ENCODE assay signal across 1 cellular context in genomic region chr10:75733135-75733890, GRCh38.
TF ChIP-seq lines count a peak whose summit lies in the region.

No MANE protein-coding gene starts in this region.

TF ChIP-seq in HepG2, 621 proteins besides CTCF, POLR2A, EP300 and RAD21 (continued from another document and continues in another):
- TF ChIP-seq, protein P1, sequence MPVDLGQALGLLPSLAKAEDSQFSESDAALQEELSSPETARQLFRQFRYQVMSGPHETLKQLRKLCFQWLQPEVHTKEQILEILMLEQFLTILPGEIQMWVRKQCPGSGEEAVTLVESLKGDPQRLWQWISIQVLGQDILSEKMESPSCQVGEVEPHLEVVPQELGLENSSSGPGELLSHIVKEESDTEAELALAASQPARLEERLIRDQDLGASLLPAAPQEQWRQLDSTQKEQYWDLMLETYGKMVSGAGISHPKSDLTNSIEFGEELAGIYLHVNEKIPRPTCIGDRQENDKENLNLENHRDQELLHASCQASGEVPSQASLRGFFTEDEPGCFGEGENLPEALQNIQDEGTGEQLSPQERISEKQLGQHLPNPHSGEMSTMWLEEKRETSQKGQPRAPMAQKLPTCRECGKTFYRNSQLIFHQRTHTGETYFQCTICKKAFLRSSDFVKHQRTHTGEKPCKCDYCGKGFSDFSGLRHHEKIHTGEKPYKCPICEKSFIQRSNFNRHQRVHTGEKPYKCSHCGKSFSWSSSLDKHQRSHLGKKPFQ (CRISPR knock-in tag; IDR thresholded peaks at IDR 0.05; ENCODE audit: insufficient replicate concordance): peak; percentile 52
- TF ChIP-seq KAT7 (CRISPR knock-in tag; IDR thresholded peaks at IDR 0.05; ENCODE audit: borderline replicate concordance): peak; percentile 91
- TF ChIP-seq GATAD2A (CRISPR knock-in tag; IDR thresholded peaks at IDR 0.05): peak; percentile 99
- TF ChIP-seq, protein P2, sequence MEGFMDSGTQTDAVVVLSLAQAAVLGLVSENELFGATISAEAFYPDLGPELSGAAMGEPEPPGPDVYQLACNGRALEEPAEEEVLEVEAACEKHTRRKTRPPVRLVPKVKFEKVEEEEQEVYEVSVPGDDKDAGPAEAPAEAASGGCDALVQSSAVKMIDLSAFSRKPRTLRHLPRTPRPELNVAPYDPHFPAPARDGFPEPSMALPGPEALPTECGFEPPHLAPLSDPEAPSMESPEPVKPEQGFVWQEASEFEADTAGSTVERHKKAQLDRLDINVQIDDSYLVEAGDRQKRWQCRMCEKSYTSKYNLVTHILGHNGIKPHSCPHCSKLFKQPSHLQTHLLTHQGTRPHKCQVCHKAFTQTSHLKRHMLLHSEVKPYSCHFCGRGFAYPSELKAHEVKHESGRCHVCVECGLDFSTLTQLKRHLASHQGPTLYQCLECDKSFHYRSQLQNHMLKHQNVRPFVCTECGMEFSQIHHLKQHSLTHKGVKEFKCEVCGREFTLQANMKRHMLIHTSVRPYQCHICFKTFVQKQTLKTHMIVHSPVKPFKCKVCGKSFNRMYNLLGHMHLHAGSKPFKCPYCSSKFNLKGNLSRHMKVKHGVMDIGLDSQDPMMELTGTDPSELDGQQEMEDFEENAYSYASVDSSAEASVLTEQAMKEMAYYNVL (CRISPR knock-in tag; IDR thresholded peaks at IDR 0.05; ENCODE audit: borderline replicate concordance): peak; percentile 96
- TF ChIP-seq ZNF343 (CRISPR knock-in tag; IDR thresholded peaks at IDR 0.05): peak; percentile 52; the same call in 1 of the 2 replicates
- TF ChIP-seq ARHGAP35 (CRISPR knock-in tag; IDR thresholded peaks at IDR 0.05; ENCODE audit: borderline replicate concordance): no peak
- TF ChIP-seq SOX6 (IDR thresholded peaks at IDR 0.05): no peak
- peak; percentile 96 for TF ChIP-seq SOX6 (CRISPR knock-in tag; IDR thresholded peaks at IDR 0.05)
- TF ChIP-seq ZNF10 (CRISPR knock-in tag; IDR thresholded peaks at IDR 0.05; ENCODE audit: borderline replicate concordance, low read depth): no peak
- peak; percentile 94 for TF ChIP-seq ZKSCAN8 (CRISPR knock-in tag; IDR thresholded peaks at IDR 0.05; ENCODE audit: borderline replicate concordance)
- peak; percentile 97 for TF ChIP-seq POGZ (CRISPR knock-in tag; IDR thresholded peaks at IDR 0.05)
- no peak for TF ChIP-seq AGO1 (IDR thresholded peaks at IDR 0.05; ENCODE audit: low read depth, low read length, poor library complexity, severe bottlenecking)
- TF ChIP-seq, protein P3, sequence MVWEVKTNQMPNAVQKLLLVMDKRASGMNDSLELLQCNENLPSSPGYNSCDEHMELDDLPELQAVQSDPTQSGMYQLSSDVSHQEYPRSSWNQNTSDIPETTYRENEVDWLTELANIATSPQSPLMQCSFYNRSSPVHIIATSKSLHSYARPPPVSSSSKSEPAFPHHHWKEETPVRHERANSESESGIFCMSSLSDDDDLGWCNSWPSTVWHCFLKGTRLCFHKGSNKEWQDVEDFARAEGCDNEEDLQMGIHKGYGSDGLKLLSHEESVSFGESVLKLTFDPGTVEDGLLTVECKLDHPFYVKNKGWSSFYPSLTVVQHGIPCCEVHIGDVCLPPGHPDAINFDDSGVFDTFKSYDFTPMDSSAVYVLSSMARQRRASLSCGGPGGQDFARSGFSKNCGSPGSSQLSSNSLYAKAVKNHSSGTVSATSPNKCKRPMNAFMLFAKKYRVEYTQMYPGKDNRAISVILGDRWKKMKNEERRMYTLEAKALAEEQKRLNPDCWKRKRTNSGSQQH (CRISPR knock-in tag; IDR thresholded peaks at IDR 0.05; ENCODE audit: low read depth): no peak
- TF ChIP-seq, protein P4, sequence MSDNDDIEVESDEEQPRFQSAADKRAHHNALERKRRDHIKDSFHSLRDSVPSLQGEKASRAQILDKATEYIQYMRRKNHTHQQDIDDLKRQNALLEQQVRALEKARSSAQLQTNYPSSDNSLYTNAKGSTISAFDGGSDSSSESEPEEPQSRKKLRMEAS (IDR thresholded peaks at IDR 0.05): peak; percentile 68
- peak; percentile 97 for TF ChIP-seq GATA4 (IDR thresholded peaks at IDR 0.05; ENCODE audit: borderline replicate concordance, low read depth)
- TF ChIP-seq KDM6A (CRISPR knock-in tag; IDR thresholded peaks at IDR 0.05; ENCODE audit: low read depth): peak; percentile 92
- TF ChIP-seq ZNF792 (CRISPR knock-in tag; IDR thresholded peaks at IDR 0.05): peak; percentile 85
- no peak for TF ChIP-seq ZNF333 (CRISPR knock-in tag; IDR thresholded peaks at IDR 0.05; ENCODE audit: borderline replicate concordance)
- TF ChIP-seq, protein P5, sequence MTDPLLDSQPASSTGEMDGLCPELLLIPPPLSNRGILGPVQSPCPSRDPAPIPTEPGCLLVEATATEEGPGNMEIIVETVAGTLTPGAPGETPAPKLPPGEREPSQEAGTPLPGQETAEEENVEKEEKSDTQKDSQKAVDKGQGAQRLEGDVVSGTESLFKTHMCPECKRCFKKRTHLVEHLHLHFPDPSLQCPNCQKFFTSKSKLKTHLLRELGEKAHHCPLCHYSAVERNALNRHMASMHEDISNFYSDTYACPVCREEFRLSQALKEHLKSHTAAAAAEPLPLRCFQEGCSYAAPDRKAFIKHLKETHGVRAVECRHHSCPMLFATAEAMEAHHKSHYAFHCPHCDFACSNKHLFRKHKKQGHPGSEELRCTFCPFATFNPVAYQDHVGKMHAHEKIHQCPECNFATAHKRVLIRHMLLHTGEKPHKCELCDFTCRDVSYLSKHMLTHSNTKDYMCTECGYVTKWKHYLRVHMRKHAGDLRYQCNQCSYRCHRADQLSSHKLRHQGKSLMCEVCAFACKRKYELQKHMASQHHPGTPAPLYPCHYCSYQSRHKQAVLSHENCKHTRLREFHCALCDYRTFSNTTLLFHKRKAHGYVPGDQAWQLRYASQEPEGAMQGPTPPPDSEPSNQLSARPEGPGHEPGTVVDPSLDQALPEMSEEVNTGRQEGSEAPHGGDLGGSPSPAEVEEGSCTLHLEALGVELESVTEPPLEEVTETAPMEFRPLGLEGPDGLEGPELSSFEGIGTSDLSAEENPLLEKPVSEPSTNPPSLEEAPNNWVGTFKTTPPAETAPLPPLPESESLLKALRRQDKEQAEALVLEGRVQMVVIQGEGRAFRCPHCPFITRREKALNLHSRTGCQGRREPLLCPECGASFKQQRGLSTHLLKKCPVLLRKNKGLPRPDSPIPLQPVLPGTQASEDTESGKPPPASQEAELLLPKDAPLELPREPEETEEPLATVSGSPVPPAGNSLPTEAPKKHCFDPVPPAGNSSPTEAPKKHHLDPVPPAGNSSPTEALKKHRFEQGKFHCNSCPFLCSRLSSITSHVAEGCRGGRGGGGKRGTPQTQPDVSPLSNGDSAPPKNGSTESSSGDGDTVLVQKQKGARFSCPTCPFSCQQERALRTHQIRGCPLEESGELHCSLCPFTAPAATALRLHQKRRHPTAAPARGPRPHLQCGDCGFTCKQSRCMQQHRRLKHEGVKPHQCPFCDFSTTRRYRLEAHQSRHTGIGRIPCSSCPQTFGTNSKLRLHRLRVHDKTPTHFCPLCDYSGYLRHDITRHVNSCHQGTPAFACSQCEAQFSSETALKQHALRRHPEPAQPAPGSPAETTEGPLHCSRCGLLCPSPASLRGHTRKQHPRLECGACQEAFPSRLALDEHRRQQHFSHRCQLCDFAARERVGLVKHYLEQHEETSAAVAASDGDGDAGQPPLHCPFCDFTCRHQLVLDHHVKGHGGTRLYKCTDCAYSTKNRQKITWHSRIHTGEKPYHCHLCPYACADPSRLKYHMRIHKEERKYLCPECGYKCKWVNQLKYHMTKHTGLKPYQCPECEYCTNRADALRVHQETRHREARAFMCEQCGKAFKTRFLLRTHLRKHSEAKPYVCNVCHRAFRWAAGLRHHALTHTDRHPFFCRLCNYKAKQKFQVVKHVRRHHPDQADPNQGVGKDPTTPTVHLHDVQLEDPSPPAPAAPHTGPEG (CRISPR knock-in tag; IDR thresholded peaks at IDR 0.05): no peak
- no peak for TF ChIP-seq ZNF253 (CRISPR knock-in tag; IDR thresholded peaks at IDR 0.05; ENCODE audit: borderline replicate concordance)
- peak; percentile 70; the same call in 1 of the 2 replicates for TF ChIP-seq ZNF441 (CRISPR knock-in tag; IDR thresholded peaks at IDR 0.05; ENCODE audit: borderline replicate concordance)
- peak; percentile 80 for TF ChIP-seq GFI1 (CRISPR knock-in tag; IDR thresholded peaks at IDR 0.05; ENCODE audit: borderline replicate concordance)
- 0 out of 2 replicates have a peak, but pooled peaks have one; percentile 20 for TF ChIP-seq NCOA1 (CRISPR knock-in tag; IDR thresholded peaks at IDR 0.05)
- no peak for TF ChIP-seq SP2 (CRISPR knock-in tag; IDR thresholded peaks at IDR 0.05)
- TF ChIP-seq ZHX2 (IDR thresholded peaks at IDR 0.05; ENCODE audit: low read depth): no peak
- no peak for TF ChIP-seq ZHX2 (CRISPR knock-in tag; IDR thresholded peaks at IDR 0.05; ENCODE audit: borderline replicate concordance)
- peak; percentile 84 for TF ChIP-seq TBX2 (CRISPR knock-in tag; IDR thresholded peaks at IDR 0.05; ENCODE audit: borderline replicate concordance)
- no peak for TF ChIP-seq TEF (CRISPR knock-in tag; IDR thresholded peaks at IDR 0.05)
- no peak for TF ChIP-seq ZNF552 (CRISPR knock-in tag; IDR thresholded peaks at IDR 0.05; ENCODE audit: borderline replicate concordance)
- TF ChIP-seq MAFF (IDR thresholded peaks at IDR 0.05; ENCODE audit: low read depth, low read length): no peak
- TF ChIP-seq TCF12 (IDR thresholded peaks at IDR 0.05): no peak
- peak; percentile 91; the same call in 1 of the 2 replicates for TF ChIP-seq TCF12 (CRISPR knock-in tag; IDR thresholded peaks at IDR 0.05)
- TF ChIP-seq HNRNPLL (IDR thresholded peaks at IDR 0.05; ENCODE audit: low read depth, low read length, poor library complexity, severe bottlenecking): no peak
- TF ChIP-seq HOXA5 (CRISPR knock-in tag; IDR thresholded peaks at IDR 0.05): peak; percentile 99
- TF ChIP-seq ASH2L (IDR thresholded peaks at IDR 0.05; ENCODE audit: insufficient read length, low read depth, low read length): peak; percentile 65
- TF ChIP-seq TRIM24 (CRISPR knock-in tag; IDR thresholded peaks at IDR 0.05): 0 out of 2 replicates have a peak, but pooled peaks have one; percentile 32
- peak; percentile 41; the same call in 1 of the 2 replicates for TF ChIP-seq FOSL1 (CRISPR knock-in tag; IDR thresholded peaks at IDR 0.05; ENCODE audit: borderline replicate concordance)
- TF ChIP-seq CCAR2 (optimal IDR thresholded peaks at IDR 0.05; ENCODE audit: low read depth, low read length): no peak
- TF ChIP-seq SKI (IDR thresholded peaks at IDR 0.05; ENCODE audit: partially characterized antibody): peak; percentile 92
- TF ChIP-seq CEBPG (CRISPR knock-in tag; IDR thresholded peaks at IDR 0.05): peak; percentile 71
- TF ChIP-seq ZBTB43 (CRISPR knock-in tag; conservative IDR thresholded peaks at IDR 0.05): 0 out of 2 replicates have a peak, but pooled peaks have one; percentile 46
- peak in 1 of 2 experiments; percentile 79; a peak in 2 of 4 replicates for TF ChIP-seq KLF16 (CRISPR knock-in tag; IDR thresholded peaks at IDR 0.05)
- peak; percentile 73; the same call in 1 of the 2 replicates for TF ChIP-seq HOXA3 (CRISPR knock-in tag; IDR thresholded peaks at IDR 0.05)
